ENCODE assay signal across 8 cellular contexts in genomic region chr6:109690373-109690739, GRCh38. TPM values are rescaled to one million over a fixed set of nuclear protein-coding genes. Genes with fewer than 3 reads are reported as not detected.
DNase-seq lines count a peak whose midpoint lies in the region; ATAC-seq and TF ChIP-seq lines count a peak whose summit lies in the region.

No MANE protein-coding gene starts in this region.

- H3K27me3 ChIP-seq in GM06990 (replicated peaks; ENCODE audit: control insufficient read depth, insufficient read depth, low read length), result no peaks in the 10 kb centered on the region

- POLR2A ChIA-PET in HEK293T (lab: Yijun Ruan, JAX), result no interaction called here

- TF ChIP-seq CTCF in GM06990 (IDR thresholded peaks at IDR 0.05; ENCODE audit: insufficient read depth, low read length, poor library complexity, severe bottlenecking), result no peak

- H3K36me3 ChIP-seq in GM06990 (ENCODE audit: control insufficient read depth, insufficient read depth, low read length), result no peaks in the 10 kb centered on the region

- CTCF ChIA-PET in HEK293T (lab: Yijun Ruan, JAX), result interaction anchor here (0.7 kb wide), 3 partner anchors 341 to 704 kb away, joined by 3 read pairs; no protein-coding TSS in a partner anchor

- peak overlapping the region; percentile 92 for H3K27ac ChIP-seq in caudate nucleus (ENCODE audit: low read depth, low read length)

- peak; percentile 61 for DNase-seq in GM06990 (ENCODE audit: extremely low read depth, insufficient read length)
- peak; percentile 61 for DNase-seq in HEK293T (ENCODE audit: extremely low spot score)
- peak; percentile 66 for DNase-seq in NAMALWA (ENCODE audit: low spot score)
- peak; percentile 25 to 38 (median 29) for DNase-seq in activated CD4-positive, CD25-positive, alpha-beta regulatory T cell (lab: John Stamatoyannopoulos, UW)
- peak in 38 of 61 donors; percentile 12 to 78 (median 58) for DNase-seq in caudate nucleus (lab: John Stamatoyannopoulos, UW)
- DNase-seq in left lobe of liver (ENCODE audit: low spot score), result peak; percentile 64
- DNase-seq in stimulated activated CD4-positive, alpha-beta T cell treated with anti-CD3 and anti-CD28 coated beads, Interleukin-2, amount 100 ng/mL, for 4 hours (ENCODE audit: low read depth), result peak; percentile 43
- no peak for DNase-seq in epidermal melanocyte (ENCODE audit: insufficient read length, low spot score)

- peak overlapping the region; percentile 85 for H3K4me3 ChIP-seq in GM06990 (replicated peaks; ENCODE audit: low read depth, low read length)

- peak; percentile 72 for ATAC-seq in left lobe of liver

TF ChIP-seq in HEK293T, 16 proteins besides CTCF, POLR2A, EP300 and RAD21:
- TF ChIP-seq ZNF384 (IDR thresholded peaks at IDR 0.05), result no peak
- no peak for TF ChIP-seq PKNOX1 (IDR thresholded peaks at IDR 0.05)
- no peak for TF ChIP-seq FOXA1 (IDR thresholded peaks at IDR 0.05)
- no peak for TF ChIP-seq ARNT (IDR thresholded peaks at IDR 0.05)
- TF ChIP-seq LEF1 (IDR thresholded peaks at IDR 0.05; ENCODE audit: borderline replicate concordance), result no peak
- no peak for TF ChIP-seq FOXM1 (IDR thresholded peaks at IDR 0.05; ENCODE audit: borderline replicate concordance)
- TF ChIP-seq ELF4 (IDR thresholded peaks at IDR 0.05), result no peak
- no peak for TF ChIP-seq TARDBP (IDR thresholded peaks at IDR 0.05)
- TF ChIP-seq NFRKB (IDR thresholded peaks at IDR 0.05), result no peak
- TF ChIP-seq FOXK2 (IDR thresholded peaks at IDR 0.05), result no peak
- TF ChIP-seq HDGF (IDR thresholded peaks at IDR 0.05; ENCODE audit: borderline replicate concordance), result no peak
- TF ChIP-seq SP1 (IDR thresholded peaks at IDR 0.05), result no peak
- TF ChIP-seq L3MBTL2 (conservative IDR thresholded peaks at IDR 0.05), result no peak
- TF ChIP-seq BHLHE40 (IDR thresholded peaks at IDR 0.05; ENCODE audit: borderline replicate concordance), result no peak
- no peak for TF ChIP-seq SUZ12 (IDR thresholded peaks at IDR 0.05)
- no peak for TF ChIP-seq CTBP1 (IDR thresholded peaks at IDR 0.05; ENCODE audit: borderline replicate concordance)

RNA-seq across cellular contexts. Expression of gene AK9, which starts 0.6 kb away (rescaled TPM):
- 1.6 TPM for total RNA-seq in left lobe of liver

RNA-seq across cellular contexts. Expression of gene FIG4, which starts 0.7 kb away (rescaled TPM):
- 4.6 TPM for total RNA-seq in left lobe of liver
